ENCODE assay signal across 17 cellular contexts in genomic region chr17:81452551-81452950, GRCh38. TPM values are rescaled to one million over a fixed set of nuclear protein-coding genes. Genes with fewer than 3 reads are reported as not detected.
A peak's percentile ranks its signal among the peaks of the same experiment; 100 is the strongest.
DNase-seq lines count a peak whose midpoint lies in the region; ATAC-seq, FAIRE-seq and TF ChIP-seq lines count a peak whose summit lies in the region.
"Had no signal": no experiment of that assay in that cellular context is flagged by ENCODE, and none has a peak within 500 bp of the region (broad histone marks: within the 10 kb centered on the region; RNA-seq: fewer than 3 reads in every experiment).

No MANE protein-coding gene starts in this region.

- POLR2A ChIA-PET in K562 (lab: Yijun Ruan, JAX), result interaction anchor here (0.6 to 0.9 kb wide), 3 partner anchors 12 to 14 kb away, joined by 3 to 4 read pairs (median 3); no protein-coding TSS in a partner anchor

- no peak for TF ChIP-seq EP300 in K562 (IDR thresholded peaks at IDR 0.05; ENCODE audit: low read length)

- peaks cover 0 to 85% (median 0%) of the 10 kb centered on the region in 11 experiments; a peak in 6 of 22 replicates for H3K27me3 ChIP-seq in BLaER1 treated with 17β-estradiol and CSF1 and Interleukin-3, amounts not matched to agents 10 nM and 100 nM
- H3K27me3 ChIP-seq in HL-60 (ENCODE audit: insufficient read depth, poor library complexity, severe bottlenecking), result no peaks in the 10 kb centered on the region
- H3K27me3 ChIP-seq in K562 (ENCODE audit: control insufficient read depth in 2 of 2, insufficient read depth in 2 of 2, low read length in 2 of 2), result no peaks in the 10 kb centered on the region
- H3K27me3 ChIP-seq: BE2C had no signal

- peak overlapping the region in 8 of 11 experiments; percentile 51 to 74 (median 66); a peak in 16 of 22 replicates for H3K9ac ChIP-seq in BLaER1 treated with 17β-estradiol and CSF1 and Interleukin-3, amounts not matched to agents 10 nM and 100 nM
- H3K9ac ChIP-seq in K562 (ENCODE audit: insufficient read depth in 1 of 2, low read depth in 2 of 2, low read length in 2 of 2), result no peak overlapping the region
- H3K9ac ChIP-seq: GM23248 had no signal

- intact Hi-C loops in K562 (cut with micrococcal nuclease), result no loop called here

- peaks cover 0 to 22% (median 6%) of the 10 kb centered on the region in 11 experiments; a peak in 8 of 22 replicates for H3K36me3 ChIP-seq in BLaER1 treated with 17β-estradiol and CSF1 and Interleukin-3, amounts not matched to agents 10 nM and 100 nM
- no peaks in the 10 kb centered on the region for H3K36me3 ChIP-seq in K562 (ENCODE audit: control insufficient read depth, insufficient read depth, low read length)
- H3K36me3 ChIP-seq: HAP-1 had no signal

- no peaks in the 10 kb centered on the region for H3K79me2 ChIP-seq in K562 (ENCODE audit: control insufficient read depth, insufficient read depth, low read length)

- WGBS in K562 (ENCODE audit: insufficient coverage, low coverage, missing lambda C conversion rate), result 85% methylated on average over 17 of the region's 23 CpGs

- CTCF ChIA-PET in K562 (lab: Yijun Ruan, JAX; ENCODE audit: low intra/inter-chr PET ratio), result no interaction called here

- H3K27ac ChIP-seq in BLaER1 treated with 17β-estradiol and CSF1 and Interleukin-3, amounts not matched to agents 10 nM and 100 nM, result peak overlapping the region in 8 of 11 experiments; percentile 17 to 82 (median 76); a peak in 16 of 22 replicates
- peak overlapping the region; percentile 90 for H3K27ac ChIP-seq in HL-60 (replicated peaks)
- no peak overlapping the region for H3K27ac ChIP-seq in K562 (ENCODE audit: extremely low read depth, low read depth, low read length)
- H3K27ac ChIP-seq: GM23248 had no signal

- no peak for FAIRE-seq in K562 (lab: Jason Lieb, UNC)
- FAIRE-seq: A204.1, GM12878, GM18507 had no signal

- no peak for TF ChIP-seq POLR2A in K562 (conservative IDR thresholded peaks at IDR 0.05)

- no peak for ATAC-seq in K562
- ATAC-seq: GM12878 had no signal

- H3K4me1 ChIP-seq in BLaER1 treated with 17β-estradiol and CSF1 and Interleukin-3, amounts not matched to agents 10 nM and 100 nM, result peaks cover 73 to 100% (median 98%) of the 10 kb centered on the region in 10 experiments
- peaks cover 0 to 76% of the 10 kb centered on the region in 2 experiments; a peak in 2 of 5 replicates for H3K4me1 ChIP-seq in K562 (replicated peaks in 1 of 2; ENCODE audit: control insufficient read depth in 2 of 2, insufficient read depth in 2 of 2, low read length in 2 of 2)
- H3K4me1 ChIP-seq: HAP-1 had no signal

- peak overlapping the region; percentile 74 to 100 (median 98) for H3K4me2 ChIP-seq in BLaER1 treated with 17β-estradiol and CSF1 and Interleukin-3, amounts not matched to agents 10 nM and 100 nM
- H3K4me2 ChIP-seq in K562 (ENCODE audit: insufficient read depth, low read length), result no peak overlapping the region

- no peaks in the 10 kb centered on the region for H3K9me1 ChIP-seq in K562 (ENCODE audit: control insufficient read depth, insufficient read depth, low read length)

- peaks cover 0 to 53% (median 11%) of the 10 kb centered on the region in 11 experiments; a peak in 12 of 22 replicates for H4K20me1 ChIP-seq in BLaER1 treated with 17β-estradiol and CSF1 and Interleukin-3, amounts not matched to agents 10 nM and 100 nM
- no peaks in the 10 kb centered on the region for H4K20me1 ChIP-seq in K562 (replicated peaks; ENCODE audit: control insufficient read depth, insufficient read depth, low read length)

- no peak overlapping the region for H2AFZ ChIP-seq in K562 (ENCODE audit: low read depth, low read length)
- H2AFZ ChIP-seq: GM23248 had no signal

- peak overlapping the region in 3 of 10 experiments; percentile 9 to 58 (median 44); a peak in 7 of 20 replicates for H3K4me3 ChIP-seq in BLaER1 treated with 17β-estradiol and CSF1 and Interleukin-3, amounts not matched to agents 10 nM and 100 nM
- H3K4me3 ChIP-seq in HL-60 (replicated peaks; ENCODE audit: insufficient read depth, low read length) (no peak overlapping the region), K562 (no peak overlapping the region)
- H3K4me3 ChIP-seq: GM12878, GM23248, HAP-1 had no signal

- no peaks in the 10 kb centered on the region for H3K9me3 ChIP-seq in BLaER1 treated with 17β-estradiol and CSF1 and Interleukin-3, amounts not matched to agents 10 nM and 100 nM (replicated peaks in 1 of 11)
- no peaks in the 10 kb centered on the region for H3K9me3 ChIP-seq in K562 (replicated peaks; ENCODE audit: control insufficient read depth, insufficient read depth, low read depth, low read length)
- H3K9me3 ChIP-seq: BE2C, Caco-2, HAP-1 had no signal

- TF ChIP-seq CTCF in HL-60 (IDR thresholded peaks at IDR 0.05; ENCODE audit: insufficient read depth, low read length) (no peak), K562 (IDR thresholded peaks at IDR 0.05 in 2 of 3, conservative IDR thresholded peaks at IDR 0.05 in 1 of 3; ENCODE audit: insufficient read depth in 2 of 3, low read depth in 1 of 3, low read length in 3 of 3) (no peak)

- no peak for TF ChIP-seq RAD21 in K562 (CRISPR knock-in tag; conservative IDR thresholded peaks at IDR 0.05 in 1 of 2, IDR thresholded peaks at IDR 0.05 in 1 of 2)

- BruUV-seq in K562 (replicated peaks; lab: Mats Ljungman, UMichigan), result no TSS peak

- DNase-seq in HL-60 (ENCODE audit: low read depth in 1 of 2, low spot score in 1 of 2), result no peak
- DNase-seq in K562 (ENCODE audit: extremely low read depth in 1 of 4, low spot score in 3 of 4), result no peak
- DNase-seq in NCI-H2029 (lab: John Stamatoyannopoulos, UW), result no peak
- DNase-seq in retina, result no peak
- no peak for DNase-seq in DMS153 treated with DMSO at 0.1 percent for 48 hours (lab: John Stamatoyannopoulos, UW; ENCODE audit: unreplicated experiment)
- DNase-seq in SHP77 (lab: John Stamatoyannopoulos, UW), result no peak
- DNase-seq: BE2C; Caco-2; CD8-positive, alpha-beta memory T cell; DMS53; GM23248; HFFc6 had no signal

- in situ Hi-C loops in K562 (cut with MboI), result no loop called here

TF ChIP-seq in K562, 482 proteins besides CTCF, POLR2A, EP300 and RAD21:
- TF ChIP-seq ZNF518B (CRISPR knock-in tag; IDR thresholded peaks at IDR 0.05) (no peak), TCF7L2 (IDR thresholded peaks at IDR 0.05; ENCODE audit: low read depth, low read length) (no peak), POLR2G (IDR thresholded peaks at IDR 0.05; ENCODE audit: low read depth, low read length) (0 out of 2 replicates have a peak, but pooled peaks have one; percentile 4)

RNA-seq across cellular contexts. Expression of gene BAHCC1, which starts 57.3 kb away (rescaled TPM):
- total RNA-seq in K562 (2011; cell fraction: chromatin; rRNA removed; ENCODE audit: low replicate concordance), result 32.5 and 87.9 TPM in 2 replicates
- total RNA-seq in K562 (2011; cell fraction: nucleolus; rRNA removed), result 48.6 and 57.5 TPM in 2 replicates
- 39.0 and 40.6 TPM in 2 replicates for total RNA-seq in K562 (2011; cell fraction: nucleoplasm; rRNA removed)
- total RNA-seq in K562 (2014; rRNA removed) (11.1 and 13.9 TPM in 2 replicates), K562 (2014; rRNA removed; fragmentation: Illumina TruSeq; extraction: Trizol) (2.1 and 2.6 TPM in 2 replicates), K562 (2015; rRNA removed; fragmentation: Illumina TruSeq; extraction: Trizol) (5.0 and 6.5 TPM in 2 replicates), K562 (2021) (20.8 and 26.9 TPM in 2 replicates)
- polyA plus RNA-seq in K562 (2011; rRNA removed) (4.4 and 11.8 TPM in 2 replicates), K562 (2014; fragmentation: Illumina TruSeq; extraction: Trizol) (5.5 and 6.8 TPM in 2 replicates), K562 (2014; fragmentation: Nextera tagmentation; extraction: Ambion mirVana) (under 1 TPM; 0.14 to 0.24 TPM), K562 (2014; rRNA removed) (17.2 and 23.3 TPM in 2 replicates)
- polyA plus RNA-seq in K562 (2011; cell fraction: cytosol; rRNA removed), result 8.6 and 8.8 TPM in 2 replicates
- polyA plus RNA-seq in K562 (2011; cell fraction: nucleus; rRNA removed), result 112 and 139 TPM in 2 replicates
- polyA plus RNA-seq in K562 (2012), result 14.4 and 22.5 TPM in 2 replicates
- polyA minus RNA-seq in K562 (2011; rRNA and poly(A)+ RNA removed), result 0.72 and 2.7 TPM in 2 replicates
- polyA minus RNA-seq in K562 (2011; cell fraction: cytosol; rRNA and poly(A)+ RNA removed), result 6.8 and 8.7 TPM in 2 replicates
- polyA minus RNA-seq in K562 (2011; cell fraction: nucleus; rRNA and poly(A)+ RNA removed), result 12.7 and 15.3 TPM in 2 replicates
- total RNA-seq: CD8-positive, alpha-beta memory T cell had no signal
- polyA plus RNA-seq: CD8-positive, alpha-beta memory T cell had no signal

Comparison
In these comparisons a context has a peak if more than half of its experiments do, and no peak if none do; other contexts are left out.
1. H3K9ac ChIP-seq: peak in BLaER1 treated with 17β-estradiol and CSF1 and Interleukin-3, amounts not matched to agents 10 nM and 100 nM (8 of 11); none in K562 (0 of 2).